Comparison of ENCODE assay signal across 8 cellular contexts in genomic region chr18:14178691-14179196, GRCh38. TPM values are rescaled to one million over a fixed set of nuclear protein-coding genes. Genes with fewer than 3 reads are reported as not detected.
DNase-seq lines count a peak whose midpoint lies in the region; ATAC-seq and TF ChIP-seq lines count a peak whose summit lies in the region.
"Not testable (repeated sequence)": the region's sequence is repeated elsewhere in the genome, so short reads cannot be mapped to it uniquely, and the experiment has no call there.

No MANE protein-coding gene starts in this region.

- not testable (repeated sequence) for TF ChIP-seq EP300 in stomach (IDR thresholded peaks at IDR 0.05)

- H3K27me3 ChIP-seq in foreskin keratinocyte = not testable (repeated sequence)
- peaks cover 0 to 14% (median 0%) of the 10 kb centered on the region in 3 donors for H3K27me3 ChIP-seq in stomach

- peak overlapping the region; percentile 85 to 96 (median 92) for H3K4me3 Mint-ChIP-seq in IgD-negative memory B cell

- H3K27ac ChIP-seq in foreskin keratinocyte = not testable (repeated sequence)
- peak overlapping the region in 3 of 5 donors; percentile 17 to 38 (median 35) for H3K27ac ChIP-seq in stomach

- H3K36me3 Mint-ChIP-seq in IgD-negative memory B cell = not testable (repeated sequence)

- intact Hi-C loops in stomach (cut with DNase I; ENCODE audit: low total_unique reads) = not testable (repeated sequence)

- H3K9me3 ChIP-seq in stomach = not testable (repeated sequence)

- not testable (repeated sequence) for H3K4me1 ChIP-seq in foreskin keratinocyte
- H3K4me1 ChIP-seq in stomach = peaks cover 0 to 13% (median 6%) of the 10 kb centered on the region in 4 donors

- in situ Hi-C loops in G401 (cut with HindIII; ENCODE audit: low sequenced_read_pairs); SK-MEL-5 (cut with HindIII; ENCODE audit: low pct_unique_long_range_greater_than_20kb, low sequenced_read_pairs): not testable (repeated sequence)

- peak overlapping the region; percentile 44 to 56 (median 49) for H3K4me3 ChIP-seq in stomach

- not testable (repeated sequence) for H3K36me3 ChIP-seq in stomach

- 1 to 10% (median 3%) methylated on average over 16 to 38 of the region's 38 CpGs for WGBS in stomach, 5 donors

- peak; percentile 96 for ATAC-seq in GM21723 (IDR thresholded peaks at IDR 0.05; ENCODE audit: unreplicated experiment)
- ATAC-seq in foreskin keratinocyte = peak; percentile 82
- ATAC-seq in omental fat pad (ENCODE audit: low FRiP score) = peak; percentile 91

- peak; percentile 61 for TF ChIP-seq CTCF in foreskin keratinocyte (conservative IDR thresholded peaks at IDR 0.05)
- not testable (repeated sequence) for TF ChIP-seq CTCF in omental fat pad (IDR thresholded peaks at IDR 0.05)
- peak in 5 of 7 experiments; percentile 30 to 66 (median 45) for TF ChIP-seq CTCF in stomach (IDR thresholded peaks at IDR 0.05)

- not testable (repeated sequence) for H3K9me3 Mint-ChIP-seq in IgD-negative memory B cell

- H3K27me3 Mint-ChIP-seq in IgD-negative memory B cell = not testable (repeated sequence)

- peak overlapping the region in 1 of 3 donors; percentile 57 for H3K27ac Mint-ChIP-seq in IgD-negative memory B cell

- DNase-seq in G401 (ENCODE audit: low spot score) (peak; percentile 28), SK-MEL-5 (ENCODE audit: low read depth, low spot score) (peak; percentile 84), activated gamma-delta T cell (lab: John Stamatoyannopoulos, UW) (peak; percentile 64), foreskin keratinocyte (peak in 1 of 2 donors; percentile 16), stomach (peak; percentile 71)
- not testable (repeated sequence) for DNase-seq in omental fat pad (ENCODE audit: low spot score)

- not testable (repeated sequence) for TF ChIP-seq POLR2A in stomach (IDR thresholded peaks at IDR 0.05)

- peaks cover 2 to 11% (median 3%) of the 10 kb centered on the region in 3 donors for H3K4me1 Mint-ChIP-seq in IgD-negative memory B cell

RNA-seq across cellular contexts. Expression of gene ZNF519, which starts 46.5 kb away (rescaled TPM):
- 1.9 and 5.6 TPM in 2 replicates for total RNA-seq in G401 (2014; rRNA removed; shearing (Covaris generic))
- polyA plus RNA-seq in IgD-negative memory B cell (7.3 TPM), foreskin keratinocyte (0.85 and 1.0 TPM in 2 replicates), stomach (1 to 10 TPM in 2 of 3 donors, not detected in 1; 1.2 to 3.3 TPM)
- total RNA-seq in SK-MEL-5 (2014; rRNA removed; shearing (Covaris generic)) = 2.8 and 4.7 TPM in 2 replicates
- 0.82 and 5.1 TPM in 2 replicates for polyA plus RNA-seq in SK-MEL-5 (2015; cell fraction: cytosol; rRNA removed)
- polyA plus RNA-seq in SK-MEL-5 (2015; cell fraction: nucleus; rRNA removed) = 15.3 and 41.4 TPM in 2 replicates
- total RNA-seq in foreskin keratinocyte (3.2 and 4.1 TPM in 2 replicates), omental fat pad (1 to 10 TPM; 2.6 to 9.0 (median 4.8) TPM), stomach (10 to 100 TPM in 2 of 5 donors, 1 to 10 TPM in 2, under 1 TPM in 1; 0.58 to 17.4 (median 2.2) TPM)
